In genomic region chr6:160858886-160859285, GRCh38 we compare ENCODE assay signal across 31 cellular contexts.
"Had no signal": no experiment of that assay in that cellular context is flagged by ENCODE, and none has a peak within 500 bp of the region (broad histone marks: within the 10 kb centered on the region; RNA-seq: fewer than 3 reads in every experiment).

No MANE protein-coding gene starts in this region.

- H3K9me3 ChIP-seq: adrenal gland, ascending aorta, body of pancreas had no signal

- H3K4me3 ChIP-seq: adrenal gland, ascending aorta, body of pancreas, breast epithelium, cardiac muscle cell had no signal

- H3K4me1 ChIP-seq: adrenal gland, ascending aorta, body of pancreas, breast epithelium had no signal

- DNase-seq: activated effector memory CD4-positive, alpha-beta T cell treated with anti-CD3 and anti-CD28 coated beads, Interleukin-2, amount 50 U/mL, for 16 hours; activated effector memory CD4-positive, alpha-beta T cell treated with Interleukin-2 at 50 U/mL for 16 hours; activated gamma-delta T cell; activated gamma-delta T cell treated with Interleukin-2 at 50 U/mL for 16 hours; activated naive CD4-positive, alpha-beta T cell; activated naive CD4-positive, alpha-beta T cell treated with anti-CD3 and anti-CD28 coated beads for 36 hours; activated naive CD4-positive, alpha-beta T cell treated with anti-CD3 and anti-CD28 coated beads, Interleukin-2, amount 10 ng/mL, durations not matched to agents 7 days and 5 days; activated naive CD4-positive, alpha-beta T cell treated with anti-CD3 and anti-CD28 coated beads, Interleukin-2, amount 50 U/mL, for 16 hours; activated naive CD4-positive, alpha-beta T cell treated with Interleukin-2 at 50 U/mL for 16 hours; activated naive CD8-positive, alpha-beta T cell treated with anti-CD3 and anti-CD28 coated beads for 36 hours; activated naive CD8-positive, alpha-beta T cell treated with anti-CD3 and anti-CD28 coated beads, Interleukin-2, amount 10 ng/mL, durations not matched to agents 7 days and 5 days; activated naive CD8-positive, alpha-beta T cell treated with anti-CD3 and anti-CD28 coated beads, Interleukin-2, amount 50 U/mL, for 24 hours; activated T-cell treated with anti-CD3 and anti-CD28 coated beads, Interleukin-2, amount 50 U/mL, for 1 hour; activated T-cell treated with anti-CD3 and anti-CD28 coated beads, Interleukin-2, amount 50 U/mL, for 24 hours; activated T-cell treated with anti-CD3 and anti-CD28 coated beads, Interleukin-2, amount 50 U/mL, for 4 hours; activated T-cell treated with anti-CD3 and anti-CD28 coated beads, Interleukin-2, amount 50 U/mL, for 48 hours; activated T-cell treated with anti-CD3 and anti-CD28 coated beads, Interleukin-2, amount 50 U/mL, for 72 hours; adrenal gland; amniotic stem cell; amygdala; anterior cingulate cortex; aorta; body of pancreas; brain microvascular endothelial cell; central memory CD4-positive, alpha-beta T cell; cerebellar nuclear complex had no signal

- H3K36me3 ChIP-seq: adrenal gland, ascending aorta, brain microvascular endothelial cell, breast epithelium, cardiac muscle cell had no signal

- H3K27me3 ChIP-seq: adrenal gland, ascending aorta, body of pancreas, brain microvascular endothelial cell, breast epithelium, cardiac muscle cell had no signal

- H3K27ac ChIP-seq: adrenal gland, ascending aorta, body of pancreas, brain microvascular endothelial cell, breast epithelium, cardiac muscle cell had no signal

- ATAC-seq: activated naive CD4-positive, alpha-beta T cell treated with anti-CD3 and anti-CD28 coated beads, Interleukin-2, amount 50 U/mL, for 72 hours; activated naive CD8-positive, alpha-beta T cell treated with anti-CD3 and anti-CD28 coated beads, Interleukin-2, amount 50 U/mL, for 24 hours; activated T-cell treated with anti-CD3 and anti-CD28 coated beads, Interleukin-2, amount 50 U/mL, for 4 hours; activated T-cell treated with anti-CD3 and anti-CD28 coated beads, Interleukin-2, amount 50 U/mL, for 72 hours; activated T-helper 17 cell treated with anti-CD3 and anti-CD28 coated beads, Interleukin-2, amount 50 U/mL, for 72 hours; body of pancreas had no signal
